9 cellular contexts compared by ENCODE assay signal in the genomic region with DNA sequence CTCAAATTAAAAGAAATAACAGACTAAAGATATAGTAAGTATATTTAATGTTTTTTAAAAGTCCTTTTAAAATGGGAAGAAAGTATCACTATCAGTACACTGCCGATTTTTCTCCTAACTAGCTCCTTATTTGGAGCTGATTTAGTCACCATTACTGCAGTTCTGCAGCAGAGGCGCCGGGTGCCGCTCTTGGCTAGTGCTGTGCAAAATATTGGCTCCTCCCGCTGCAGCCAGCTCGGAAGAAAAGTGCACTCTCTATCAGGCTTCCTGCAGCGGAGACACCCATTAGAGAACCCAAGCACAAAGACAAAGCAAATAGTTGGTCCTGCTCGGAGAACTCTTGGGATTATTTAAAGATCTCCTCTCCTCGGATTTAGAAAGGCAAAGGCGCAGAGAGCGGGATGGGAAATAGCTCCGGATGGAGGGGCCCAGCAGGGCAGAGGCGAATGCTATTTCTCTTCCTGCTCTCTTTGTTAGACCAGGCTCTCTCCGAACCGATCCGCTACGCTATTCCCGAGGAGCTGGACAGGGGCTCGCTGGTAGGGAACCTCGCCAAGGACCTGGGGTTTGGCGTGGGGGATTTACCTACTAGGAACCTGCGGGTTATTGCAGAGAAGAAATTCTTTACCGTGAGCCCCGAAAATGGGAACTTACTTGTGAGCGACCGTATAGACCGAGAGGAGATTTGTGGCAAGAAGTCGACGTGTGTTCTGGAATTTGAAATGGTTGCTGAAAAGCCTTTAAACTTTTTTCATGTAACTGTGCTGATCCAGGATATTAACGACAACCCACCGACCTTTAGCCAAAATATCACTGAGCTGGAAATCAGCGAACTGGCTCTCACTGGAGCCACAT. TPM values are rescaled to one million over a fixed set of nuclear protein-coding genes. Genes with fewer than 3 reads are reported as not detected.
DNase-seq lines count a peak whose midpoint lies in the region; ATAC-seq, FAIRE-seq and TF ChIP-seq lines count a peak whose summit lies in the region.
"Had no signal": no experiment of that assay in that cellular context is flagged by ENCODE, and none has a peak within 500 bp of the region (broad histone marks: within the 10 kb centered on the region; RNA-seq: fewer than 3 reads in every experiment).

A gene (plus strand): TSS at position 249 of the 855 bp plus-strand sequence. CDS start 153 bp downstream, at position 402.

- peak within 1 kb of the TSS; percentile 80 for H3K4me3 Mint-ChIP-seq in CD4-positive, alpha-beta T cell
- no peak within 1 kb of the TSS for H3K4me3 Mint-ChIP-seq in chondrocyte (ENCODE audit: unreplicated experiment)

- peaks cover 51% of the 10 kb centered on the region for H3K9me3 ChIP-seq in CD4-positive, alpha-beta T cell (ENCODE audit: control insufficient read depth, low read length)
- peaks cover 57% of the 10 kb centered on the region for H3K9me3 ChIP-seq in HUES6 (ENCODE audit: control insufficient read depth, insufficient read depth, low read depth, low read length)
- peaks cover 94 to 100% of the 10 kb centered on the region in 2 donors for H3K9me3 ChIP-seq in ascending aorta

- H3K4me3 ChIP-seq in HUES6 (ENCODE audit: low read depth, low read length) (peak within 1 kb of the TSS; percentile 21), ascending aorta (peak within 1 kb of the TSS; percentile 14 to 24)
- H3K4me3 ChIP-seq: lung had no signal

- H3K4me1 Mint-ChIP-seq in CD4-positive, alpha-beta T cell (ENCODE audit: low read depth), result peaks cover 11% of the 10 kb centered on the region
- H3K4me1 Mint-ChIP-seq in chondrocyte (ENCODE audit: low read depth), result no peaks in the 10 kb centered on the region

- CTCF ChIA-PET in CD4-positive, alpha-beta T cell (lab: Charles Lee), result interaction anchor here (0.5 to 2.7 kb wide), 13 partner anchors 10 to 312 kb away, joined by 3 to 13 read pairs (median 4); a partner anchor contains a TSS

- FAIRE-seq in D721Med (lab: Jason Lieb, UNC), result no peak

- H3K9ac ChIP-seq in HUES6 (ENCODE audit: low read length), result no peak within 1 kb of the TSS

- intact Hi-C loops in CD4-positive, alpha-beta T cell (cut with DNase I, micrococcal nuclease), result loop anchor here (10.0 kb wide), 2 partner anchors 45 to 145 kb away; a partner anchor contains a TSS
- intact Hi-C loops in ascending aorta (cut with DNase I) (no loop called here), left colon (cut with DNase I, micrococcal nuclease) (no loop called here)

- TF ChIP-seq CTCF in CD4-positive, alpha-beta T cell (IDR thresholded peaks at IDR 0.05), result no peak
- TF ChIP-seq CTCF in GM20000 (IDR thresholded peaks at IDR 0.05; ENCODE audit: extremely low read depth, missing control alignments) (peak; percentile 72), ascending aorta (IDR thresholded peaks at IDR 0.05) (no peak), chondrocyte (IDR thresholded peaks at IDR 0.05) (no peak), D721Med (IDR thresholded peaks at IDR 0.05; ENCODE audit: insufficient read depth, missing control alignments) (no peak)

- peaks cover 76% of the 10 kb centered on the region for H3K27me3 ChIP-seq in CD4-positive, alpha-beta T cell (ENCODE audit: control insufficient read depth, insufficient read depth, low read length)
- H3K27me3 ChIP-seq in HUES6 (ENCODE audit: control insufficient read depth, insufficient read depth, low read length), result no peaks in the 10 kb centered on the region
- H3K27me3 ChIP-seq in ascending aorta, result no peaks in the 10 kb centered on the region

- no peak within 1 kb of the TSS for H3K27ac ChIP-seq in CD4-positive, alpha-beta T cell (ENCODE audit: low read depth, low read length)
- H3K27ac ChIP-seq in HUES6 (ENCODE audit: low read depth, low read length) (no peak within 1 kb of the TSS), ascending aorta (no peak within 1 kb of the TSS)

- peaks cover 91% of the 10 kb centered on the region for H3K27me3 Mint-ChIP-seq in CD4-positive, alpha-beta T cell
- H3K27me3 Mint-ChIP-seq in chondrocyte (ENCODE audit: low read depth), result no peaks in the 10 kb centered on the region

- peak in 5 of 10 experiments; percentile 4 to 28 (median 16) for DNase-seq in CD4-positive, alpha-beta T cell
- DNase-seq in GM20000 (ENCODE audit: low spot score) (peak; percentile 86), ascending aorta (ENCODE audit: low spot score in 2 of 2) (no peak), left colon (peak in 1 of 2 donors; percentile 41), SHP77 (lab: John Stamatoyannopoulos, UW) (no peak), chondrocyte (ENCODE audit: low spot score) (no peak), D721Med (ENCODE audit: insufficient read length, low spot score) (no peak)

- POLR2A ChIA-PET in CD4-positive, alpha-beta T cell (lab: Charles Lee), result interaction anchor here (1.6 kb wide), 1 partner anchor 50 kb away, joined by 9 read pairs; a partner anchor contains a TSS

- H3K36me3 ChIP-seq in HUES6 (ENCODE audit: control insufficient read depth, insufficient read depth, low read length), result no peaks in the 10 kb centered on the region; the same call in 1 of the 2 replicates
- no peaks in the 10 kb centered on the region for H3K36me3 ChIP-seq in ascending aorta

- peaks cover 21% of the 10 kb centered on the region for H3K9me3 Mint-ChIP-seq in CD4-positive, alpha-beta T cell
- H3K9me3 Mint-ChIP-seq in chondrocyte (ENCODE audit: low read depth), result peaks cover 53% of the 10 kb centered on the region

- H3K36me3 Mint-ChIP-seq in CD4-positive, alpha-beta T cell (ENCODE audit: low read depth), result peaks cover 34% of the 10 kb centered on the region
- H3K36me3 Mint-ChIP-seq in chondrocyte (ENCODE audit: low read depth), result peaks cover 10% of the 10 kb centered on the region

- H3K4me1 ChIP-seq in HUES6 (ENCODE audit: control insufficient read depth, insufficient read depth, low read length) (no peaks in the 10 kb centered on the region), ascending aorta (no peaks in the 10 kb centered on the region)

- H3K27ac Mint-ChIP-seq in CD4-positive, alpha-beta T cell, result no peak within 1 kb of the TSS
- H3K27ac Mint-ChIP-seq in chondrocyte (ENCODE audit: unreplicated experiment), result no peak within 1 kb of the TSS

- ATAC-seq in CD4-positive, alpha-beta T cell (ENCODE audit: poor library complexity), result peak; percentile 83
- ATAC-seq in left colon, result peak; percentile 71

RNA-seq across cellular contexts. Expression of the gene that starts here (rescaled TPM):
- total RNA-seq in CD4-positive, alpha-beta T cell, result under 1 TPM; 0.11 to 0.28 TPM
- 14.4 TPM for total RNA-seq in ascending aorta
- total RNA-seq in left colon, result 1 to 10 TPM in 1 of 2 donors, under 1 TPM in 1; 0.98 to 1.5 TPM
- total RNA-seq in chondrocyte, result 0.21 to 0.36 TPM (median 0.30 TPM) in 3 replicates

Comparison
In these comparisons a context has a peak if more than half of its experiments do, and no peak if none do; other contexts are left out.
1. Peak in ATAC-seq in CD4-positive, alpha-beta T cell; RNA of the gene not detected or under 1 TPM.
2. intact Hi-C loops: an anchor here in CD4-positive, alpha-beta T cell (10.0 kb wide); none called in ascending aorta and left colon.